1 cellular context compared by ENCODE assay signal in the genomic region with DNA sequence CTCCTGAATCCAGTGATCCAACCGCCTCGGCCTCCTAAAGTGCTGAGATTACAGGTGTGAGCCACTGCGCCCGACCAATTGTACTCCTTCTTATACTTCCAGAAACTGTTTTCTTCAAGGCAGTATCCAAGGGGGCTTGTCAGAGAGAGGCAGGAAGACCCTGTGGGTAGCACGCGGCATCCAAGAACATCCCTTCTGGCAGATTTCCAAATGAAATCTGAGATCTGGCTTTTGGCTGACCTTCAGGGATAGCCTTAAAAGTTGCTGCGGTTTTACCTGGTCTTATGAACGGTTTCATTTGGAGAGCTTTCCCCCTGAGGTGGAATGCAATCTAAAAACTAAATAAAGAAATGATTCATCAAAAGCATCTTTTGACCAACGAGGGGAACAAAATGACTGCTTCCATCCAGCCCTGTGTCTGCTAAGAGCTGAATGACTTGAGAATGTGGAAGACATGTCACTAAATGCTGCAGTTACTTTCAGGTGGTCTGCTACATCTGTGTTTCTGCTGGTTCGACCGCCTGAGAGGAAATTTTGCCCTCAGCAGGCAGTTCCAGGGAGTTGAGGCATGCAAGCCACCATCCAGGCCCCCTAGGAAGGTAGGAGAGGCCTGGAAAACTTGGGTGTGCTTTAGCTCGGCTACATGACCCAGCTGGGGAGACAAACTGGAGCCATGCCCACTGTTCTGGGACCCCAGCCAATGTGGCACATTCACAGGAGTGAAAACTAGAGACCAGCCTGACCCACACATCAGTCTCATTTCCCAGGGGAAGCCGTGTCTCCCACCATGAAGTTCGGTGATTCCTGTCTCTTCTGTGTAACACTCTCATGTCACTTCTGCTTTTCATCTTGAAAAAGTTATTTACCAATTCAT.
TF ChIP-seq lines count a peak whose summit lies in the region.

No MANE protein-coding gene starts in this region.

TF ChIP-seq in GM12878, 131 proteins besides CTCF, POLR2A, EP300 and RAD21 (continued from another document):
- no peak for TF ChIP-seq SUPT20H (IDR thresholded peaks at IDR 0.05; ENCODE audit: borderline replicate concordance, control insufficient read depth, low read depth, low read length)
- peak; percentile 98 for TF ChIP-seq RUNX3 (IDR thresholded peaks at IDR 0.05; ENCODE audit: low read length)
- peak; percentile 100 for TF ChIP-seq JUNB (IDR thresholded peaks at IDR 0.05)
- TF ChIP-seq POU2F2 (IDR thresholded peaks at IDR 0.05; ENCODE audit: borderline replicate concordance, low read depth, low read length) = peak; percentile 59; the same call in 1 of the 3 replicates
- no peak for TF ChIP-seq ZSCAN29 (IDR thresholded peaks at IDR 0.05)
- TF ChIP-seq MEF2A (IDR thresholded peaks at IDR 0.05; ENCODE audit: insufficient read depth, low read depth, low read length) = peak; percentile 84
- no peak for TF ChIP-seq PKNOX1 (IDR thresholded peaks at IDR 0.05)
- TF ChIP-seq SUZ12 (IDR thresholded peaks at IDR 0.05; ENCODE audit: unreplicated experiment) = no peak
- TF ChIP-seq MLLT1 (IDR thresholded peaks at IDR 0.05) = no peak
- TF ChIP-seq STAT1 (conservative IDR thresholded peaks at IDR 0.05) = no peak
- peak; percentile 86 for TF ChIP-seq SPI1 (IDR thresholded peaks at IDR 0.05; ENCODE audit: borderline replicate concordance, insufficient read depth, low read depth, low read length)
- TF ChIP-seq, protein P1, sequence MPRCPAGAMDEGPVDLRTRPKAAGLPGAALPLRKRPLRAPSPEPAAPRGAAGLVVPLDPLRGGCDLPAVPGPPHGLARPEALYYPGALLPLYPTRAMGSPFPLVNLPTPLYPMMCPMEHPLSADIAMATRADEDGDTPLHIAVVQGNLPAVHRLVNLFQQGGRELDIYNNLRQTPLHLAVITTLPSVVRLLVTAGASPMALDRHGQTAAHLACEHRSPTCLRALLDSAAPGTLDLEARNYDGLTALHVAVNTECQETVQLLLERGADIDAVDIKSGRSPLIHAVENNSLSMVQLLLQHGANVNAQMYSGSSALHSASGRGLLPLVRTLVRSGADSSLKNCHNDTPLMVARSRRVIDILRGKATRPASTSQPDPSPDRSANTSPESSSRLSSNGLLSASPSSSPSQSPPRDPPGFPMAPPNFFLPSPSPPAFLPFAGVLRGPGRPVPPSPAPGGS (IDR thresholded peaks at IDR 0.05; ENCODE audit: borderline replicate concordance, insufficient read depth, low read depth, low read length, poor library complexity, severe bottlenecking) = peak; percentile 81
- TF ChIP-seq SKIL (IDR thresholded peaks at IDR 0.05; ENCODE audit: low read depth, poor library complexity, severe bottlenecking) = peak; percentile 70
- peak; percentile 15 for TF ChIP-seq USF1 (IDR thresholded peaks at IDR 0.05; ENCODE audit: borderline replicate concordance, extremely low read length, insufficient read depth, low read depth, low read length)
- TF ChIP-seq TCF3 (IDR thresholded peaks at IDR 0.05; ENCODE audit: borderline replicate concordance, insufficient read depth, low read depth, low read length) = peak; percentile 50; the same call in 1 of the 2 replicates
- TF ChIP-seq KLF5 (IDR thresholded peaks at IDR 0.05; ENCODE audit: partially characterized antibody) = no peak
- TF ChIP-seq DPF2 (IDR thresholded peaks at IDR 0.05) = peak; percentile 70; the same call in 1 of the 2 replicates
- TF ChIP-seq, protein P2, sequence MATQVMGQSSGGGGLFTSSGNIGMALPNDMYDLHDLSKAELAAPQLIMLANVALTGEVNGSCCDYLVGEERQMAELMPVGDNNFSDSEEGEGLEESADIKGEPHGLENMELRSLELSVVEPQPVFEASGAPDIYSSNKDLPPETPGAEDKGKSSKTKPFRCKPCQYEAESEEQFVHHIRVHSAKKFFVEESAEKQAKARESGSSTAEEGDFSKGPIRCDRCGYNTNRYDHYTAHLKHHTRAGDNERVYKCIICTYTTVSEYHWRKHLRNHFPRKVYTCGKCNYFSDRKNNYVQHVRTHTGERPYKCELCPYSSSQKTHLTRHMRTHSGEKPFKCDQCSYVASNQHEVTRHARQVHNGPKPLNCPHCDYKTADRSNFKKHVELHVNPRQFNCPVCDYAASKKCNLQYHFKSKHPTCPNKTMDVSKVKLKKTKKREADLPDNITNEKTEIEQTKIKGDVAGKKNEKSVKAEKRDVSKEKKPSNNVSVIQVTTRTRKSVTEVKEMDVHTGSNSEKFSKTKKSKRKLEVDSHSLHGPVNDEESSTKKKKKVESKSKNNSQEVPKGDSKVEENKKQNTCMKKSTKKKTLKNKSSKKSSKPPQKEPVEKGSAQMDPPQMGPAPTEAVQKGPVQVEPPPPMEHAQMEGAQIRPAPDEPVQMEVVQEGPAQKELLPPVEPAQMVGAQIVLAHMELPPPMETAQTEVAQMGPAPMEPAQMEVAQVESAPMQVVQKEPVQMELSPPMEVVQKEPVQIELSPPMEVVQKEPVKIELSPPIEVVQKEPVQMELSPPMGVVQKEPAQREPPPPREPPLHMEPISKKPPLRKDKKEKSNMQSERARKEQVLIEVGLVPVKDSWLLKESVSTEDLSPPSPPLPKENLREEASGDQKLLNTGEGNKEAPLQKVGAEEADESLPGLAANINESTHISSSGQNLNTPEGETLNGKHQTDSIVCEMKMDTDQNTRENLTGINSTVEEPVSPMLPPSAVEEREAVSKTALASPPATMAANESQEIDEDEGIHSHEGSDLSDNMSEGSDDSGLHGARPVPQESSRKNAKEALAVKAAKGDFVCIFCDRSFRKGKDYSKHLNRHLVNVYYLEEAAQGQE (IDR thresholded peaks at IDR 0.05; ENCODE audit: low read depth, low read length) = 0 out of 2 replicates have a peak, but pooled peaks have one; percentile 39
- TF ChIP-seq TAF1 (IDR thresholded peaks at IDR 0.05; ENCODE audit: borderline replicate concordance, low read depth, low read length) = no peak
- TF ChIP-seq NFIC (IDR thresholded peaks at IDR 0.05; ENCODE audit: low read depth, low read length) = peak; percentile 98
- TF ChIP-seq SMARCA5 (IDR thresholded peaks at IDR 0.05) = 0 out of 2 replicates have a peak, but pooled peaks have one; percentile 46
- TF ChIP-seq IKZF2 (IDR thresholded peaks at IDR 0.05) = peak; percentile 31 to 62
- TF ChIP-seq TARDBP (IDR thresholded peaks at IDR 0.05; ENCODE audit: borderline replicate concordance) = peak; percentile 61; the same call in 1 of the 2 replicates
- peak in 1 of 2 experiments; percentile 81; a peak in 2 of 4 replicates for TF ChIP-seq SRF (IDR thresholded peaks at IDR 0.05; ENCODE audit: low read depth in 2 of 2, low read length in 2 of 2)
- peak; percentile 83; the same call in 1 of the 2 replicates for TF ChIP-seq PAX5 (IDR thresholded peaks at IDR 0.05; ENCODE audit: borderline replicate concordance, low read depth, low read length)
- no peak for TF ChIP-seq SREBF2 (IDR thresholded peaks at IDR 0.05; ENCODE audit: low read length)
- peak in 1 of 2 experiments; percentile 41; a peak in 1 of 4 replicates for TF ChIP-seq BHLHE40 (IDR thresholded peaks at IDR 0.05; ENCODE audit: borderline replicate concordance in 1 of 2, low read depth in 2 of 2, low read length in 1 of 2)
- no peak for TF ChIP-seq RBBP5 (conservative IDR thresholded peaks at IDR 0.05)
- TF ChIP-seq CBX5 (IDR thresholded peaks at IDR 0.05; ENCODE audit: low read depth) = peak; percentile 92
- peak; percentile 90 for TF ChIP-seq CREM (IDR thresholded peaks at IDR 0.05; ENCODE audit: low read depth)
- peak; percentile 81 for TF ChIP-seq YY1 (IDR thresholded peaks at IDR 0.05; ENCODE audit: low read depth, low read length)
- peak; percentile 98 for TF ChIP-seq FOXM1 (IDR thresholded peaks at IDR 0.05; ENCODE audit: low read depth, low read length)
- TF ChIP-seq NR2F1 (conservative IDR thresholded peaks at IDR 0.05) = peak; percentile 57; the same call in 1 of the 2 replicates
- peak; percentile 75 for TF ChIP-seq CBFB (IDR thresholded peaks at IDR 0.05; ENCODE audit: low read depth)
